In the genomic region with DNA sequence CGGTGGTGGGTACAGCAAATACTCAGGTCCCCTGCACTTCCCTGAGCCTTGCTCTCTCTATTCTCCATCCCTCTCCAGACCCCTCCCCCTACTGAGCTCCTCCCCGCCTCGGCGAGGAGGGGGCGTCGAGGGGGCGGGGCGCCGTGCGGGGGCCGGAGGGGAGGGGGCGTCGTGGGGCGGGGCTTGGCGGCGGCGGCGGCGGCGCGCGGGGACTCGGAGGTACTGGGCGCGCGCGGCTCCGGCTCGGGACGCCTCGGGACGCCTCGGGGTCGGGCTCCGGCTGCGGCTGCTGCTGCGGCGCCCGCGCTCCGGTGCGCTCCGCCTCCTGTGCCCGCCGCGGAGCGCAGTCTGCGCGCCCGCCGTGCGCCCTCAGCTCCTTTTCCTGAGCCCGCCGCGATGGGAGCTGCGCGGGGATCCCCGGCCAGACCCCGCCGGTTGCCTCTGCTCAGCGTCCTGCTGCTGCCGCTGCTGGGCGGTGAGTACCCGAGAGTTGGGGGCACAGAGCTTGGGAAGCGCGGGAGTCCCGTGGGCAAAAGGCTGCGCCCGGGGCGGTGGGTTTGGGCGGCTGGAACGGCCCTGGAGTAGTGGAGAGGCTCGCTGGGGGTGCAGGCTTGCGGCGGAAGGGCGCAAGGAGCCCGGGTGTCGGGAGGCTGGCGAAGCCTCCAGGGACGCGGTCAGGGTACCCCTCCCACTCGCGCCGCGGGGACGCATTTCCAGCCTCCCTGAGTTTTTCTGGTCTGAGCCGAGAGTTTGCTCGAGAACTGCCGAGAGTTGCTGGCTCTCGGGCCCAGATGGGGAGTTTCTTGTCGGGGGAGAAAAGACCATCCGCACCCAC, we compare ENCODE assay signal across 8 cellular contexts. TPM values are rescaled to one million over a fixed set of nuclear protein-coding genes. Genes with fewer than 3 reads are reported as not detected.
DNase-seq lines count a peak whose midpoint lies in the region; ATAC-seq and TF ChIP-seq lines count a peak whose summit lies in the region.

A gene (plus strand): TSS at position 222 of the 835 bp plus-strand sequence. CDS start 175 bp downstream, at position 397.

- H3K4me1 ChIP-seq in BE2C (peaks cover 12% of the 10 kb centered on the region), HAP-1 (peaks cover 9% of the 10 kb centered on the region), OCI-LY7 (ENCODE audit: insufficient read depth, low read length, poor library complexity, severe bottlenecking) (peaks cover 28% of the 10 kb centered on the region), iPS-18a (ENCODE audit: control insufficient read depth, low read depth, low read length) (peaks cover 32% of the 10 kb centered on the region), skeletal muscle satellite cell (ENCODE audit: control insufficient read depth, insufficient read depth, low read length) (peaks cover 20% of the 10 kb centered on the region)

- in situ Hi-C loops in HAP-1 (cut with MboI; ENCODE audit: low sequenced_read_pairs) = no loop called here
- in situ Hi-C loops in astrocyte of the spinal cord (cut with HindIII; ENCODE audit: low sequenced_read_pairs) = no loop called here

- TF ChIP-seq CTCF in BE2C (IDR thresholded peaks at IDR 0.05; ENCODE audit: low read depth, low read length) = no peak
- TF ChIP-seq CTCF in OCI-LY7 (conservative IDR thresholded peaks at IDR 0.05; ENCODE audit: low read length) = 0 out of 2 replicates have a peak, but pooled peaks have one; percentile 10
- TF ChIP-seq CTCF in astrocyte of the spinal cord (IDR thresholded peaks at IDR 0.05; ENCODE audit: low read depth, low read length) = no peak

- H3K27me3 ChIP-seq in BE2C (no peaks in the 10 kb centered on the region), HAP-1 (ENCODE audit: low read depth) (no peaks in the 10 kb centered on the region), iPS-18a (ENCODE audit: control insufficient read depth, insufficient read depth, low read length) (no peaks in the 10 kb centered on the region), skeletal muscle satellite cell (ENCODE audit: control insufficient read depth, insufficient read depth, low read length) (no peaks in the 10 kb centered on the region)

- H3K36me3 ChIP-seq in BE2C (peaks cover 7% of the 10 kb centered on the region; the same call in 1 of the 2 replicates), HAP-1 (replicated peaks) (no peaks in the 10 kb centered on the region; the same call in 1 of the 2 replicates), OCI-LY7 (ENCODE audit: insufficient read depth, low read length) (no peaks in the 10 kb centered on the region), iPS-18a (ENCODE audit: control insufficient read depth, low read depth, low read length) (no peaks in the 10 kb centered on the region), skeletal muscle satellite cell (ENCODE audit: insufficient read depth, low read length) (peaks cover 3% of the 10 kb centered on the region)

- H3K27ac ChIP-seq in OCI-LY7 (ENCODE audit: low read depth, low read length, poor library complexity, severe bottlenecking) (peak within 1 kb of the TSS; percentile 24), iPS-18a (ENCODE audit: low read length) (peak within 1 kb of the TSS; percentile 59)

- POLR2A ChIA-PET in OCI-LY7 (lab: Charles Lee) = interaction anchor here (1.8 kb wide), 1 partner anchor 17 kb away, joined by 6 read pairs; a partner anchor contains a TSS

- peak within 1 kb of the TSS; percentile 97 for H3K4me3 ChIP-seq in BE2C (ENCODE audit: low read depth, low read length)
- H3K4me3 ChIP-seq in HAP-1 = peak within 1 kb of the TSS; percentile 95
- peak within 1 kb of the TSS; percentile 98 for H3K4me3 ChIP-seq in OCI-LY7 (ENCODE audit: low read depth, low read length, poor library complexity, severe bottlenecking)
- H3K4me3 ChIP-seq in astrocyte of the spinal cord (ENCODE audit: low read depth, low read length) = peak within 1 kb of the TSS; percentile 91
- H3K4me3 ChIP-seq in iPS-18a (ENCODE audit: low read length) = peak within 1 kb of the TSS; percentile 97
- H3K4me3 ChIP-seq in skeletal muscle satellite cell (ENCODE audit: low read length) = peak within 1 kb of the TSS; percentile 98

- intact Hi-C loops in OCI-LY7 (cut with micrococcal nuclease; ENCODE audit: unreplicated experiment) = loop anchor here (10.0 kb wide), 1 partner anchor 428 kb away; no protein-coding TSS in a partner anchor

- ATAC-seq in GM21367 (IDR thresholded peaks at IDR 0.05; ENCODE audit: unreplicated experiment) = no peak

- BruUV-seq in OCI-LY7 (replicated peaks; lab: Mats Ljungman, UMichigan) = no TSS peak

- H3K9ac ChIP-seq in iPS-18a (ENCODE audit: low read length) (peak within 1 kb of the TSS; percentile 88), skeletal muscle satellite cell (ENCODE audit: low read depth, low read length) (peak within 1 kb of the TSS; percentile 96)

- H3K9me2 ChIP-seq in OCI-LY7 (ENCODE audit: insufficient read depth, low read length) = no peaks in the 10 kb centered on the region

- peaks cover 6% of the 10 kb centered on the region; the same call in 1 of the 2 replicates for H3K79me2 ChIP-seq in OCI-LY7 (ENCODE audit: insufficient read depth, low read depth, low read length)

- H2AFZ ChIP-seq in OCI-LY7 (ENCODE audit: low read length) = peak within 1 kb of the TSS; percentile 77

- DNase-seq in BE2C (peak; percentile 91), HAP-1 (ENCODE audit: low spot score in 2 of 2) (peak; percentile 83 to 92), OCI-LY7 (ENCODE audit: low spot score) (peak; percentile 78), astrocyte of the spinal cord (ENCODE audit: low read depth, low spot score) (peak; percentile 72), HuH-7 (ENCODE audit: low spot score) (no peak)

- CTCF ChIA-PET in OCI-LY7 (lab: Charles Lee; ENCODE audit: unreplicated experiment) = no interaction called here

- H3K4me2 ChIP-seq in OCI-LY7 (ENCODE audit: low read length) = peak within 1 kb of the TSS; percentile 94
- H3K4me2 ChIP-seq in skeletal muscle satellite cell (ENCODE audit: low read length) = peak within 1 kb of the TSS; percentile 96

- no peaks in the 10 kb centered on the region for H3K9me3 ChIP-seq in BE2C
- no peaks in the 10 kb centered on the region for H3K9me3 ChIP-seq in HAP-1
- no peaks in the 10 kb centered on the region for H3K9me3 ChIP-seq in OCI-LY7 (ENCODE audit: low read length)
- H3K9me3 ChIP-seq in iPS-18a (ENCODE audit: control insufficient read depth, low read depth, low read length) = no peaks in the 10 kb centered on the region
- no peaks in the 10 kb centered on the region for H3K9me3 ChIP-seq in skeletal muscle satellite cell (replicated peaks; ENCODE audit: low read length)

- H4K20me1 ChIP-seq in OCI-LY7 (ENCODE audit: insufficient read depth, low read length) = 0 out of 2 replicates have a peak, but pooled peaks cover 5% of the 10 kb centered on the region

RNA-seq across cellular contexts. Expression of the gene that starts here (rescaled TPM):
- polyA plus RNA-seq in BE2C (2012; ENCODE audit: insufficient read depth, insufficient read length, low read depth) = 147 TPM
- 12.7 and 18.5 TPM in 2 replicates for total RNA-seq in OCI-LY7 (2014; rRNA removed; shearing (Covaris generic))
- 12.0 and 13.0 TPM in 2 replicates for total RNA-seq in OCI-LY7 (2022)
- total RNA-seq in skeletal muscle satellite cell (2012; rRNA removed) = 17.0 and 20.1 TPM in 2 replicates
